13 cellular contexts compared by ENCODE assay signal in the genomic region with DNA sequence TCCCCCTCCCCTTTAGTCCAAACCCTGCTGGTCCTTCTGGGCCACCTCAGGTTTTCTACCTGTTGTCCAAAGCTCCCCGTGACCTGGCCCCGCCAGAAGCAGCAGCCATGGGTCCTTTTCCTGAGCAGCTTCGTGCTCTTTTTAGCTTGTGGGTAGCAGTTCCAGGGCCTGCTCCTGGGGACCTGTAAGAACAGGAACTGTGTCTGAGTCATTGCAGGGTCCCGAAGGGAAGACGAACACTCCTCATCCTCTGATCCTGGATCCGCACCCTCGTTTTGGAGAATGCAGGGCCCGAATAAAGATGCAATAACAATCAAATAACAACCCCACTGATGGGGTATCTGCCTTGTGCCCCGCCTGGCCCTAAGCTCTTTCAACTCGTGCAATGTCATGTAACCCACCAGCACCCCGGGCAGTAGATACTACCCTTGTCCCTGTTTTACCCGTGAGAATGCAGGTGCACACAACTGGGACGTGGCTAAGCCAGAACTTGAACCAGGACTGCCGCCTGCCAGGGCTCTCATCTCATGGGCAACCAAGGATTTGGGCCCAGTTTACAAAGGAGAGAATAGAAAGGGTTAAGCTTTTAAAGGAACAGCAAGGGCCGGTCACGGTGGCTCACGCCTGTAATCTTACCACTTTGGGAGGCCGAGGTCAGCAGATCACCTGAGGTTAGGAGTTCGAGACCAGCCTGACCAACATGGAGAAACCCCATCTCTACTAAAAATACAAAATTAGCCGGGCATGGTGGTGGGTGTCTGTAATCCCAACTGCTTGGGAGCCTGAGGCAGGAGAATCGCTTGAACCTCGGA. TPM values are rescaled to one million over a fixed set of nuclear protein-coding genes. Genes with fewer than 3 reads are reported as not detected.
DNase-seq lines count a peak whose midpoint lies in the region; ATAC-seq and TF ChIP-seq lines count a peak whose summit lies in the region.
"Had no signal": no experiment of that assay in that cellular context is flagged by ENCODE, and none has a peak within 500 bp of the region (broad histone marks: within the 10 kb centered on the region; RNA-seq: fewer than 3 reads in every experiment).

No MANE protein-coding gene starts in this region.

- H3K9me3 ChIP-seq in spleen, result no peaks in the 10 kb centered on the region
- H3K9me3 ChIP-seq: A549, colonic mucosa, gastrocnemius medialis had no signal

- no peaks in the 10 kb centered on the region for H3K79me2 ChIP-seq in mesendoderm (ENCODE audit: control insufficient read depth, insufficient read depth, low read length)

- no peak for ATAC-seq in activated CD4-positive, alpha-beta T cell treated with anti-CD3 and anti-CD28 coated beads for 36 hours
- ATAC-seq: gastrocnemius medialis had no signal

- no peaks in the 10 kb centered on the region for H3K9me3 Mint-ChIP-seq in activated CD4-positive, alpha-beta T cell treated with anti-CD3 and anti-CD28 coated beads for 36 hours (ENCODE audit: low read depth)
- no peaks in the 10 kb centered on the region for H3K9me3 Mint-ChIP-seq in chondrocyte (ENCODE audit: low read depth)

- H2BK120ac ChIP-seq in mesendoderm (ENCODE audit: low read depth, low read length), result no peak overlapping the region

- intact Hi-C loops in activated CD4-positive, alpha-beta T cell treated with anti-CD3 and anti-CD28 coated beads for 36 hours (cut with DNase I, micrococcal nuclease), result loop anchor here in 1 of 2 experiments (10.0 kb wide), 1 partner anchor 166 kb away; no protein-coding TSS in a partner anchor
- intact Hi-C loops in spleen (cut with DNase I; ENCODE audit: low total_unique reads), result no loop called here

- TF ChIP-seq POLR2A in NB4 (IDR thresholded peaks at IDR 0.05; ENCODE audit: extremely low read depth, insufficient read length) (no peak), spleen (IDR thresholded peaks at IDR 0.05) (no peak)

- POLR2A ChIA-PET in activated CD4-positive, alpha-beta T cell treated with anti-CD3 and anti-CD28 coated beads for 36 hours (lab: Charles Lee), result no interaction called here

- no peak overlapping the region for H3K18ac ChIP-seq in mesendoderm (ENCODE audit: low read length)

- no peak overlapping the region for H3K4me2 ChIP-seq in mesendoderm (ENCODE audit: low read length)

- H3K4me3 Mint-ChIP-seq in activated CD4-positive, alpha-beta T cell treated with anti-CD3 and anti-CD28 coated beads for 36 hours, result peak overlapping the region; percentile 18
- H3K4me3 Mint-ChIP-seq in chondrocyte (ENCODE audit: unreplicated experiment), result no peak overlapping the region

- no peak overlapping the region for H3K4me3 ChIP-seq in NB4 (ENCODE audit: low read depth, low read length)
- peak overlapping the region in 1 of 8 donors; percentile 26 for H3K4me3 ChIP-seq in spleen
- no peak overlapping the region for H3K4me3 ChIP-seq in mesendoderm (ENCODE audit: low read length)
- H3K4me3 ChIP-seq: A549, colonic mucosa, gastrocnemius medialis had no signal

- peaks cover 7% of the 10 kb centered on the region for H3K79me1 ChIP-seq in mesendoderm (ENCODE audit: low read length)

- H3K36me3 ChIP-seq in spleen, result peaks cover 0 to 10% (median 0%) of the 10 kb centered on the region in 6 donors
- no peaks in the 10 kb centered on the region for H3K36me3 ChIP-seq in mesendoderm (ENCODE audit: control insufficient read depth, insufficient read depth, low read length)
- H3K36me3 ChIP-seq: colonic mucosa, gastrocnemius medialis had no signal

- H3K4me1 Mint-ChIP-seq in activated CD4-positive, alpha-beta T cell treated with anti-CD3 and anti-CD28 coated beads for 36 hours, result peaks cover 51% of the 10 kb centered on the region
- peaks cover 84% of the 10 kb centered on the region for H3K4me1 Mint-ChIP-seq in chondrocyte (ENCODE audit: low read depth)

- H3K27me3 ChIP-seq in spleen (replicated peaks in 1 of 7), result no peaks in the 10 kb centered on the region
- H3K27me3 ChIP-seq in mesendoderm (ENCODE audit: insufficient read depth, low read length, poor library complexity), result no peaks in the 10 kb centered on the region
- H3K27me3 ChIP-seq: colonic mucosa, gastrocnemius medialis had no signal

- no peak overlapping the region for H3K56ac ChIP-seq in mesendoderm (ENCODE audit: low read length)

- H3K27me3 Mint-ChIP-seq in activated CD4-positive, alpha-beta T cell treated with anti-CD3 and anti-CD28 coated beads for 36 hours, result peaks cover 9% of the 10 kb centered on the region
- H3K27me3 Mint-ChIP-seq in chondrocyte (ENCODE audit: low read depth), result no peaks in the 10 kb centered on the region

- no peak overlapping the region for H2AK5ac ChIP-seq in mesendoderm (ENCODE audit: low read length)

- H3K9ac ChIP-seq in mesendoderm (ENCODE audit: low read length), result no peak overlapping the region

- H2BK15ac ChIP-seq in mesendoderm (replicated peaks; ENCODE audit: low read depth), result no peak overlapping the region

- no peak for DNase-seq in activated CD4-positive, alpha-beta T cell treated with anti-CD3 and anti-CD28 coated beads for 36 hours
- DNase-seq in activated CD4-positive, alpha-beta T cell treated with anti-CD3 and anti-CD28 coated beads for 1 hour, result no peak
- DNase-seq in NB4 (ENCODE audit: low read depth), result peak; percentile 71
- DNase-seq in chondrocyte (ENCODE audit: low spot score), result no peak
- DNase-seq in spleen, result no peak
- no peak for DNase-seq in mesendoderm
- DNase-seq in OCI-M1 (lab: John Stamatoyannopoulos, UW), result no peak
- no peak for DNase-seq in hypothalamus (lab: John Stamatoyannopoulos, UW)
- DNase-seq: activated naive CD4-positive, alpha-beta T cell; colonic mucosa; gastrocnemius medialis; NCI-H187 treated with DMSO at 0.1 percent for 48 hours had no signal

- no peak overlapping the region for H2BK5ac ChIP-seq in mesendoderm (ENCODE audit: low read length)

- H3K4ac ChIP-seq in mesendoderm (ENCODE audit: low read depth, low read length), result no peak overlapping the region

- 50 to 60% (median 55%) methylated on average over 20 to 22 of the region's 22 CpGs for WGBS in spleen, 5 donors
- no CpG with 5 or more reads among the region's 22 CpGs for WGBS in mesendoderm (ENCODE audit: extremely low coverage, insufficient coverage, low lambda C conversion rate)

- H3K4me1 ChIP-seq in spleen (peaks cover 47 to 98% (median 85%) of the 10 kb centered on the region in 6 donors), mesendoderm (ENCODE audit: control insufficient read depth, low read depth, low read length) (peaks cover 3% of the 10 kb centered on the region)

- TF ChIP-seq CTCF in NB4 (IDR thresholded peaks at IDR 0.05; ENCODE audit: low read depth, low read length), result no peak
- TF ChIP-seq CTCF in chondrocyte (IDR thresholded peaks at IDR 0.05), result no peak
- TF ChIP-seq CTCF in spleen (IDR thresholded peaks at IDR 0.05 in 8 of 11, conservative IDR thresholded peaks at IDR 0.05 in 3 of 11), result no peak

- H3K27ac Mint-ChIP-seq in activated CD4-positive, alpha-beta T cell treated with anti-CD3 and anti-CD28 coated beads for 36 hours, result no peak overlapping the region
- peak overlapping the region; percentile 90 for H3K27ac Mint-ChIP-seq in chondrocyte (ENCODE audit: unreplicated experiment)

- H3K27ac ChIP-seq in spleen, result peak overlapping the region in 5 of 8 donors; percentile 26 to 77 (median 36)
- no peak overlapping the region for H3K27ac ChIP-seq in mesendoderm (ENCODE audit: low read depth, low read length)
- H3K27ac ChIP-seq: colonic mucosa, gastrocnemius medialis had no signal

- CTCF ChIA-PET in activated CD4-positive, alpha-beta T cell treated with anti-CD3 and anti-CD28 coated beads for 36 hours (lab: Charles Lee), result interaction anchor here (0.5 to 1.0 kb wide), 3 partner anchors 164 to 1979 kb away, joined by 3 to 4 read pairs (median 3); no protein-coding TSS in a partner anchor

- H3K36me3 Mint-ChIP-seq in activated CD4-positive, alpha-beta T cell treated with anti-CD3 and anti-CD28 coated beads for 36 hours (ENCODE audit: low read depth), result no peaks in the 10 kb centered on the region
- peaks cover 8% of the 10 kb centered on the region for H3K36me3 Mint-ChIP-seq in chondrocyte (ENCODE audit: low read depth)

- no peak overlapping the region for H4K8ac ChIP-seq in mesendoderm (ENCODE audit: low read depth, low read length)

- H4K5ac ChIP-seq in mesendoderm (ENCODE audit: low read length), result no peak overlapping the region

- no peak overlapping the region for H3K23ac ChIP-seq in mesendoderm (ENCODE audit: low read length)

RNA-seq across cellular contexts. Expression of a gene that starts 33.2 kb away (rescaled TPM):
- total RNA-seq in activated CD4-positive, alpha-beta T cell treated with anti-CD3 and anti-CD28 coated beads for 36 hours, result 10 to 100 TPM in 1 of 2 experiments, 1 to 10 TPM in 1; 6.4 to 10.1 TPM
- total RNA-seq in chondrocyte, result 99.9 to 110 TPM (median 107 TPM) in 3 replicates
- total RNA-seq in spleen, result 10 to 100 TPM; 32.8 to 71.3 (median 55.0) TPM
- polyA plus RNA-seq in spleen, result 10 to 100 TPM; 11.2 to 19.7 (median 11.6) TPM
- polyA plus RNA-seq in mesendoderm (2013, experiment 1 of 2), result 12.8 TPM
- polyA plus RNA-seq in mesendoderm (2013, experiment 2 of 2), result 13.7 TPM
